In the genomic region with DNA sequence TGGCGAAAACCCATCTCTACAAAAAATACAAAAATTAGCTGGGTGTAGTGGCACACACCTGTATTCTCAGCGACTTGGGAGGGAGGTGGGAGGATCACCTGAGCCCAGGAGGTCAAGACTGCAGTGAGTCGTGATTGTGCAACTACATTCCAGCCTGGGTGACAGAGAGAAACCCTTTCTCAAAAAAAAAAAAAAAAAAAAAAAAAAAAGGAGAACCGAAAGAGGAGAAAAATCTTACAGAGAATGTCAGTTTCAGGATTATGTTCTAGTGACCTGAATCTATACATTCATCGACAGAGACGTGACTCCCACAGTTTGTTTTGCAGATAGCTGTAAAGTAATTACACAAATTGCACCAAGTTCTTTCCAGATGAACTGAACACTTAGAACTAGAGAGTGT, we compare ENCODE assay signal across 14 cellular contexts.
A peak's percentile ranks its signal among the peaks of the same experiment; 100 is the strongest.
DNase-seq lines count a peak whose midpoint lies in the region; ATAC-seq and TF ChIP-seq lines count a peak whose summit lies in the region.
"Had no signal": no experiment of that assay in that cellular context is flagged by ENCODE, and none has a peak within 500 bp of the region (broad histone marks: within the 10 kb centered on the region; RNA-seq: fewer than 3 reads in every experiment).

No MANE protein-coding gene starts in this region.

- ATAC-seq in GM21390 (IDR thresholded peaks at IDR 0.05; ENCODE audit: unreplicated experiment) (peak; percentile 60), HG02981 (IDR thresholded peaks at IDR 0.05; ENCODE audit: unreplicated experiment) (peak; percentile 52), GM18873 (IDR thresholded peaks at IDR 0.05; ENCODE audit: low FRiP score, unreplicated experiment) (no peak)

- peak; percentile 32 for DNase-seq in GM13977 (ENCODE audit: low spot score)
- DNase-seq in NCI-H69 (lab: John Stamatoyannopoulos, UW), result peak; percentile 3
- no peak for DNase-seq in activated CD4-positive, alpha-beta T cell treated with anti-CD3 and anti-CD28 coated beads, Interleukin-2, amount 50 U/mL, for 48 hours
- no peak for DNase-seq in effector CD8-positive, alpha-beta T cell (lab: John Stamatoyannopoulos, UW)
- DNase-seq in activated CD4-positive, CD25-positive, alpha-beta regulatory T cell (lab: John Stamatoyannopoulos, UW), result no peak
- DNase-seq: activated T-cell treated with anti-CD3 and anti-CD28 coated beads, Interleukin-2, amount 50 U/mL, for 48 hours; EL; KG1; NCI-H187; posterior cingulate gyrus; stimulated activated CD4-positive, alpha-beta T cell treated with anti-CD3 and anti-CD28 coated beads, Interleukin-4, amount 100 ng/mL, for 1 hour had no signal

- TF ChIP-seq CTCF in GM13977 (IDR thresholded peaks at IDR 0.05; ENCODE audit: extremely low read depth, insufficient read depth, missing control alignments), result no peak

- in situ Hi-C loops in GM13977 (cut with MboI; ENCODE audit: low pct_unique_long_range_greater_than_20kb, low sequenced_read_pairs, unreplicated experiment), result no loop called here

Comparison
In these comparisons a context has a peak if more than half of its experiments do, and no peak if none do; other contexts are left out.
1. DNase-seq: peak in GM13977 (single experiment) and NCI-H69 (single experiment); none in activated CD4-positive, alpha-beta T cell treated with anti-CD3 and anti-CD28 coated beads, Interleukin-2, amount 50 U/mL, for 48 hours (0 of 2), effector CD8-positive, alpha-beta T cell (single experiment) and activated CD4-positive, CD25-positive, alpha-beta regulatory T cell (0 of 4).